Comparison of ENCODE assay signal across 22 cellular contexts in the genomic region with DNA sequence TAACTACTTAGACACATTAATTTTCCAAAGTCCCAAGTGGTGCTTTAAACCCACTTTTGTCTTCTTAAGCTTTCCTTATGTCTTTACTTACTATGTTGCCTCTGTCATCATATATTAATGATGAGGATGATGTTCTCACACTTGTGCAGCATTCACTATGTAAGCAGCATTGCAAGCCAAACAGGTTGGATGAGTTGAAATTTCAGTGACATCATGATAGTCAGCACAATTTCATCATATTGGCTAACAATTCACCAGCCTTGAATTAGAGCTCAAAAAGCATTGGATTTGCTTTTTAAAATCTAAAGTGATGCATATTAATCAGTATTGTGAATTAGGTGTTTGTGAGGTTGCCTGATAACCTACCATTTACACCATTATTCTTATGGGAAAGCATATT.
"Had no signal": no experiment of that assay in that cellular context is flagged by ENCODE, and none has a peak within 500 bp of the region (broad histone marks: within the 10 kb centered on the region; RNA-seq: fewer than 3 reads in every experiment).

No MANE protein-coding gene starts in this region.

- H3K27ac ChIP-seq: body of pancreas, gastrocnemius medialis, heart left ventricle, stomach, transverse colon, vagina had no signal

- H3K9me3 ChIP-seq: body of pancreas, gastrocnemius medialis, heart left ventricle, stomach, transverse colon, vagina had no signal

- H3K4me3 ChIP-seq: body of pancreas, gastrocnemius medialis, heart left ventricle, stomach, transverse colon, vagina had no signal

- H3K27me3 ChIP-seq: body of pancreas, gastrocnemius medialis, heart left ventricle, stomach, transverse colon, vagina had no signal

- DNase-seq: activated CD4-positive, alpha-beta T cell treated with anti-CD3 and anti-CD28 coated beads for 1 hour; activated CD4-positive, alpha-beta T cell treated with anti-CD3 and anti-CD28 coated beads, Interleukin-2, amount 50 U/mL, for 1 hour; activated CD8-positive, alpha-beta T cell treated with anti-CD3 and anti-CD28 coated beads, Interleukin-2, amount 10 ng/mL, durations not matched to agents 7 days and 5 days; activated gamma-delta T cell; activated naive CD4-positive, alpha-beta T cell treated with anti-CD3 and anti-CD28 coated beads, Interleukin-2, amount 50 U/mL, for 16 hours; activated naive CD8-positive, alpha-beta T cell treated with anti-CD3 and anti-CD28 coated beads, Interleukin-2, amount 50 U/mL, for 24 hours; anterior cingulate cortex; body of pancreas; gastrocnemius medialis; heart left ventricle; islet precursor cell; left cardiac atrium; mesenchymal stem cell; posterior cingulate gyrus; stimulated activated CD4-positive, alpha-beta T cell treated with anti-CD3 and anti-CD28 coated beads, Interleukin-15, amount 100 ng/mL, for 24 hours; stomach; transverse colon had no signal

- ATAC-seq: activated CD8-positive, alpha-beta T cell treated with anti-CD3 and anti-CD28 coated beads, Interleukin-2, amount 10 ng/mL, durations not matched to agents 7 days and 5 days; activated naive CD8-positive, alpha-beta T cell treated with anti-CD3 and anti-CD28 coated beads, Interleukin-2, amount 50 U/mL, for 24 hours; body of pancreas; gastrocnemius medialis; heart left ventricle; left cardiac atrium; sciatic nerve; stimulated activated memory B cell treated with anti-CD40 and anti-IgM and Interleukin-4, amounts not matched to agents 10 μg/mL and 1 μg/mL and 100 μg/mL, for 72 hours had no signal

- H3K4me1 ChIP-seq: body of pancreas, heart left ventricle, stomach, vagina had no signal

- FAIRE-seq: endometrium, small intestine had no signal

- H3K36me3 ChIP-seq: gastrocnemius medialis, heart left ventricle, stomach, transverse colon, vagina had no signal
